20 cellular contexts compared by ENCODE assay signal in the genomic region with DNA sequence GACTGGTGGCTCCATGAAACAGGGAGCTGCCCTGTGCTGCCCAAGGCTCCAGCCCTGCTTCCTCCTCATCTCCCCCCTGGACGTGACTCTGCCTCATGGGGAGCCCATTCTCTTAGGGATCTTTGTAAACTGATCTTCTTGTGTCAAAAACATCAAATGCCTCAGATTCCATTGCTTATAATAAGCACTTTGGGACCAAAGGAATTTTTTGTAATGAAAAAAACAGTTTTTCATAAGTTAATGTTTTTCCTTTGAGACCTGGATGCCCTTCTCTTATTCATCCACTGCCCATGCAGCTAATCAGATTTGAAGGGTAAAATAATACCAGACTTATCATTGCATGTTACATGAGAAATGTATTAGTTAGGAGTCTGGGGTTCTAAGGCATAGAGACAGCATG. TPM values are rescaled to one million over a fixed set of nuclear protein-coding genes. Genes with fewer than 3 reads are reported as not detected.
"Had no signal": no experiment of that assay in that cellular context is flagged by ENCODE, and none has a peak within 500 bp of the region (broad histone marks: within the 10 kb centered on the region; RNA-seq: fewer than 3 reads in every experiment).

No MANE protein-coding gene starts in this region.

- H3K4me1 Mint-ChIP-seq: activated naive CD8-positive, alpha-beta T cell treated with anti-CD3 and anti-CD28 coated beads for 36 hours; memory B cell had no signal

- H3K27me3 ChIP-seq: cardiac muscle cell, colonic mucosa, heart left ventricle, ovary, sigmoid colon, upper lobe of right lung had no signal

- H3K27ac ChIP-seq: cardiac muscle cell, colonic mucosa, heart left ventricle, left ventricle myocardium inferior, ovary, sigmoid colon, upper lobe of right lung had no signal

- H3K4me3 ChIP-seq: cardiac muscle cell, colonic mucosa, heart left ventricle, left ventricle myocardium inferior, ovary, sigmoid colon, upper lobe of right lung had no signal

- H3K9me3 ChIP-seq: colonic mucosa, heart left ventricle, left ventricle myocardium inferior, ovary, sigmoid colon, upper lobe of right lung had no signal

- H3K36me3 Mint-ChIP-seq: activated naive CD8-positive, alpha-beta T cell treated with anti-CD3 and anti-CD28 coated beads for 36 hours; memory B cell had no signal

- H3K4me3 Mint-ChIP-seq: activated naive CD8-positive, alpha-beta T cell treated with anti-CD3 and anti-CD28 coated beads for 36 hours; activated T-cell treated with anti-CD3 and anti-CD28 coated beads, Interleukin-2, amount 50 U/mL, for 24 hours; memory B cell; nephron progenitor cell had no signal

- DNase-seq: activated CD4-positive, alpha-beta T cell treated with anti-CD3 and anti-CD28 coated beads, Interleukin-2, amount 50 U/mL, for 4 hours; activated CD4-positive, CD25-positive, alpha-beta regulatory T cell treated with anti-CD3 and anti-CD28 coated beads, Interleukin-2, amount 50 U/mL, for 72 hours; activated gamma-delta T cell; activated naive CD8-positive, alpha-beta T cell treated with anti-CD3 and anti-CD28 coated beads for 36 hours; activated T-cell treated with anti-CD3 and anti-CD28 coated beads, Interleukin-2, amount 50 U/mL, for 24 hours; aorta; colonic mucosa; foreskin melanocyte; heart left ventricle; left ventricle myocardium inferior; nephron progenitor cell; ovary; sigmoid colon; stimulated activated CD4-positive, alpha-beta T cell treated with anti-CD3 and anti-CD28 coated beads, Interleukin-12 subunit alpha, Interleukin-12 subunit beta, amount 100 ng/mL, for 4 hours; stimulated activated CD4-positive, alpha-beta T cell treated with anti-CD3 and anti-CD28 coated beads, Interleukin-2, amount 100 ng/mL, for 48 hours; stimulated activated naive CD4-positive, alpha-beta T cell treated with Interleukin-2 at 50 U/mL for 16 hours; upper lobe of right lung had no signal

- H3K36me3 ChIP-seq: cardiac muscle cell, colonic mucosa, heart left ventricle, left ventricle myocardium inferior, ovary, sigmoid colon, upper lobe of right lung had no signal

- ATAC-seq: heart left ventricle, upper lobe of right lung had no signal

- H3K9me3 Mint-ChIP-seq: activated naive CD8-positive, alpha-beta T cell treated with anti-CD3 and anti-CD28 coated beads for 36 hours; activated T-cell treated with anti-CD3 and anti-CD28 coated beads, Interleukin-2, amount 50 U/mL, for 24 hours; memory B cell had no signal

- H3K4me1 ChIP-seq: colonic mucosa, upper lobe of right lung had no signal

- H3K27ac Mint-ChIP-seq: activated naive CD8-positive, alpha-beta T cell treated with anti-CD3 and anti-CD28 coated beads for 36 hours; activated T-cell treated with anti-CD3 and anti-CD28 coated beads, Interleukin-2, amount 50 U/mL, for 24 hours; memory B cell; nephron progenitor cell had no signal

RNA-seq across cellular contexts. Expression of gene PALM2AKAP2, which starts 41.7 kb away (rescaled TPM):
- total RNA-seq: activated naive CD8-positive, alpha-beta T cell treated with anti-CD3 and anti-CD28 coated beads for 36 hours; T-helper 2 cell treated with Interferon-gamma antibody and Interleukin-4, amounts not matched to agents 100 ng/mL and 5 ng/mL, for 36 hours had no signal
